ENCODE assay signal across 16 cellular contexts in the genomic region with DNA sequence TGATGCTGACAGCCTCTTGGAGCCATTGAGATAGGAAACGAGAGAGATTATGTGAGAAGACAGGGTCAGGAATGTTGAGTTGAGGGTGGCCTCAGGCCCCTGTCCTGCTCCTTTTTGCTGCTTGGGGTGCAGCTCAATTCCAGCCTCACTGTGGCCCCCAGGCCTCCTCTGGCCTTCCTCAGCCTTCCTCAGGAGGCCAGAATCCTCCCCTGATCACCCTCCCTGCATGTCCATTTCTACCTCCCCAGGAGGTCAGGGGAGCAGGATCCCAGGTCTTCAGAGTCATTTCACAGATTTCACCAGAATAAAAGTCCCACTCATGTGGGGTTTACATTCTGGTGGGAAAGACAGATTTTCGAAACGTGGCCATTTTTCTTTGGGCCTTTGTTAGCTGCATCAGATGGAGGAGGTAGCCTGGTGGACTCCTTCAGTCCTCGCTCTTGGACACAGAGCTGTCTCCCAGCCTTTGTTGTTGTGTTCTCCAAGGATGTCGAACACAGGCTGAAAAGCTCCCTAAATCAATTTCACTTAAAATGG. TPM values are rescaled to one million over a fixed set of nuclear protein-coding genes. Genes with fewer than 3 reads are reported as not detected.
DNase-seq lines count a peak whose midpoint lies in the region; ATAC-seq and TF ChIP-seq lines count a peak whose summit lies in the region.
"Had no signal": no experiment of that assay in that cellular context is flagged by ENCODE, and none has a peak within 500 bp of the region (broad histone marks: within the 10 kb centered on the region; RNA-seq: fewer than 3 reads in every experiment).

No MANE protein-coding gene starts in this region.

- no peak for TF ChIP-seq POLR2A in spleen (IDR thresholded peaks at IDR 0.05)

- H3K4me1 ChIP-seq in spleen, result peaks cover 0 to 47% (median 13%) of the 10 kb centered on the region in 6 donors

- peak overlapping the region; percentile 49 for H3K27ac Mint-ChIP-seq in activated naive CD4-positive, alpha-beta T cell treated with anti-CD3 and anti-CD28 coated beads, Interleukin-2, amount 10 ng/mL, durations not matched to agents 7 days and 5 days
- H3K27ac Mint-ChIP-seq in activated naive CD4-positive, alpha-beta T cell treated with anti-CD3 and anti-CD28 coated beads, Interleukin-2, amount 50 U/mL, for 72 hours, result no peak overlapping the region
- no peak overlapping the region for H3K27ac Mint-ChIP-seq in T-cell
- H3K27ac Mint-ChIP-seq in memory B cell, result no peak overlapping the region

- ATAC-seq in activated naive CD4-positive, alpha-beta T cell treated with anti-CD3 and anti-CD28 coated beads, Interleukin-2, amount 50 U/mL, for 72 hours, result no peak
- no peak for ATAC-seq in T-cell (replicated peaks in 1 of 4)
- no peak for ATAC-seq in memory B cell (ENCODE audit: low read depth)
- ATAC-seq in GM21367 (IDR thresholded peaks at IDR 0.05; ENCODE audit: unreplicated experiment), result no peak
- no peak for ATAC-seq in HG02623 (IDR thresholded peaks at IDR 0.05; ENCODE audit: unreplicated experiment)

- POLR2A ChIA-PET in T-cell (lab: Charles Lee), result no interaction called here

- intact Hi-C loops in spleen (cut with DNase I; ENCODE audit: low total_unique reads), result no loop called here

- CTCF ChIA-PET in activated naive CD4-positive, alpha-beta T cell treated with anti-CD3 and anti-CD28 coated beads, Interleukin-2, amount 10 ng/mL, durations not matched to agents 7 days and 5 days (lab: Charles Lee), result interaction anchor here (1.2 kb wide), 1 partner anchor 18 kb away, joined by 3 read pairs; no protein-coding TSS in a partner anchor
- CTCF ChIA-PET in T-cell (lab: Charles Lee), result no interaction called here

- H3K4me3 Mint-ChIP-seq in activated naive CD4-positive, alpha-beta T cell treated with anti-CD3 and anti-CD28 coated beads, Interleukin-2, amount 10 ng/mL, durations not matched to agents 7 days and 5 days, result peak overlapping the region; percentile 66
- H3K4me3 Mint-ChIP-seq in T-cell (peak overlapping the region in 2 of 3 donors; percentile 63 to 78), memory B cell (peak overlapping the region; percentile 25)

- peaks cover 11% of the 10 kb centered on the region for H3K36me3 Mint-ChIP-seq in activated naive CD4-positive, alpha-beta T cell treated with anti-CD3 and anti-CD28 coated beads, Interleukin-2, amount 10 ng/mL, durations not matched to agents 7 days and 5 days
- peaks cover 12 to 16% of the 10 kb centered on the region in 2 donors for H3K36me3 Mint-ChIP-seq in activated naive CD4-positive, alpha-beta T cell treated with anti-CD3 and anti-CD28 coated beads, Interleukin-2, amount 50 U/mL, for 72 hours
- H3K36me3 Mint-ChIP-seq in T-cell (peaks cover 10% of the 10 kb centered on the region), memory B cell (peaks cover 23% of the 10 kb centered on the region)

- H3K27ac ChIP-seq in spleen, result no peak overlapping the region

- no peaks in the 10 kb centered on the region for H3K36me3 ChIP-seq in spleen
- H3K36me3 ChIP-seq: adrenal gland had no signal

- H3K9me3 Mint-ChIP-seq in activated naive CD4-positive, alpha-beta T cell treated with anti-CD3 and anti-CD28 coated beads, Interleukin-2, amount 10 ng/mL, durations not matched to agents 7 days and 5 days, result peaks cover 4% of the 10 kb centered on the region
- no peaks in the 10 kb centered on the region for H3K9me3 Mint-ChIP-seq in activated naive CD4-positive, alpha-beta T cell treated with anti-CD3 and anti-CD28 coated beads, Interleukin-2, amount 50 U/mL, for 72 hours
- H3K9me3 Mint-ChIP-seq in T-cell (peaks cover 0 to 6% (median 3%) of the 10 kb centered on the region in 3 donors), memory B cell (peaks cover 4% of the 10 kb centered on the region)

- WGBS in spleen, 5 donors, result 91 to 97% (median 94%) methylated on average over 5 of the region's 5 CpGs

- H3K27me3 ChIP-seq in spleen (replicated peaks in 1 of 7), result no peaks in the 10 kb centered on the region
- H3K27me3 ChIP-seq: adrenal gland had no signal

- H3K9me3 ChIP-seq in spleen, result peaks cover 0 to 10% (median 4%) of the 10 kb centered on the region in 8 donors
- H3K9me3 ChIP-seq: adrenal gland had no signal

- no peak for DNase-seq in activated naive CD4-positive, alpha-beta T cell treated with anti-CD3 and anti-CD28 coated beads, Interleukin-2, amount 10 ng/mL, durations not matched to agents 7 days and 5 days
- no peak for DNase-seq in activated naive CD4-positive, alpha-beta T cell treated with anti-CD3 and anti-CD28 coated beads, Interleukin-2, amount 50 U/mL, for 72 hours (ENCODE audit: low spot score in 2 of 2)
- DNase-seq in T-cell, result no peak
- no peak for DNase-seq in memory B cell (ENCODE audit: low spot score in 2 of 2)
- DNase-seq in spleen, result peak; percentile 42
- no peak for DNase-seq in GDM1 (lab: John Stamatoyannopoulos, UW)
- DNase-seq: activated CD4-positive, alpha-beta T cell treated with anti-CD3 and anti-CD28 coated beads for 4 hours; activated T-cell treated with anti-CD3 and anti-CD28 coated beads for 4 hours; COR-L47; GOT3; NCI-H345; stimulated activated naive CD4-positive, alpha-beta T cell; T-helper 9 cell had no signal

- peaks cover 16% of the 10 kb centered on the region for H3K4me1 Mint-ChIP-seq in activated naive CD4-positive, alpha-beta T cell treated with anti-CD3 and anti-CD28 coated beads, Interleukin-2, amount 10 ng/mL, durations not matched to agents 7 days and 5 days
- H3K4me1 Mint-ChIP-seq in T-cell (peaks cover 13 to 17% (median 15%) of the 10 kb centered on the region in 3 donors), memory B cell (peaks cover 17% of the 10 kb centered on the region)

- H3K4me3 ChIP-seq in spleen, result no peak overlapping the region
- H3K4me3 ChIP-seq: adrenal gland had no signal

- peaks cover 12% of the 10 kb centered on the region for H3K27me3 Mint-ChIP-seq in activated naive CD4-positive, alpha-beta T cell treated with anti-CD3 and anti-CD28 coated beads, Interleukin-2, amount 10 ng/mL, durations not matched to agents 7 days and 5 days
- H3K27me3 Mint-ChIP-seq in T-cell, result peaks cover 0 to 3% of the 10 kb centered on the region in 2 donors
- H3K27me3 Mint-ChIP-seq in memory B cell, result no peaks in the 10 kb centered on the region

- no peak for TF ChIP-seq CTCF in spleen (IDR thresholded peaks at IDR 0.05 in 8 of 11, conservative IDR thresholded peaks at IDR 0.05 in 3 of 11)

RNA-seq across cellular contexts. Expression of gene KCNQ1OT1, which starts 2.2 kb away (rescaled TPM):
- under 1 TPM; 0.30 to 0.49 TPM for total RNA-seq in activated naive CD4-positive, alpha-beta T cell treated with anti-CD3 and anti-CD28 coated beads, Interleukin-2, amount 50 U/mL, for 72 hours
- under 1 TPM; 0.30 to 0.42 (median 0.35) TPM for total RNA-seq in T-cell
- 1 to 10 TPM in 6 of 7 donors, under 1 TPM in 1; 0.87 to 3.1 (median 2.1) TPM for total RNA-seq in spleen
- under 1 TPM; 0.02 to 0.16 (median 0.02) TPM for polyA plus RNA-seq in spleen
